8 cellular contexts compared by ENCODE assay signal in the genomic region with DNA sequence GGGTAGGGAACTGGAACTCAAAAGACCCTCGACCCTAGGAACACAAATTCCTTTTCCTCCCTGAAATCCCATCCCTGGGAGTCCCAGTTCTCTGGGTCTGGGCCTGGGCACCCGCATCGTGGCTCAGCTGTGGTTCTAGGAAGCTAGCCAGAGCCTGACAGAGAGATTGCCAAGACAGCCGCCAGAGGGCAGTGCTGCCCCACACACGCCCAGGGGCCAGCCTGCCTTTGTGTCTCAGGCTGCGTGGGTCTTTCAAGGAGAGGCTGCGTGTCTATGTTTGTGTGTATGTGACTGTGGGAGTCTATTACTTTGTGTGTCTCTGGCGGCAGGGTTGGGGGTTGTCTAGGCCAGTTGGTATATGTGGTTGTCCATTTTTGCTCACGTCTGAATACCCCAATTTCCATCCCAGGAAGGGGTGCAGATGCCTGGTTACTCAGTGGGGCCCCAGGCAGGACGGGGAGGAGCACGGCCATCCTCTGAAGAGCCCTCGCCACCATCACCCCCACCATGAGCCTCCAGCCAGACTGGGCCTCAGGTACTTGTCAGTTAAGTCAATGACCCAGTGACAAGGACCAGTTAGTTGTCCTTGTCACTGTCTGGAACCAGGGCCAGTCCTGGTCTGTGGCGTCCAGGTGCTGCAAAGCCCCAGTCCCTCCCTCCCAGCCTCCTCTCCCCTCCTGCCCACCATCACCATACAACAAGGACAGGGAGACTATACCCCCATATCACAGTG. TPM values are rescaled to one million over a fixed set of nuclear protein-coding genes. Genes with fewer than 3 reads are reported as not detected.
A peak's percentile ranks its signal among the peaks of the same experiment; 100 is the strongest.
DNase-seq lines count a peak whose midpoint lies in the region; ATAC-seq and TF ChIP-seq lines count a peak whose summit lies in the region.

No MANE protein-coding gene starts in this region.

- intact Hi-C loops in activated CD8-positive, alpha-beta T cell treated with anti-CD3 and anti-CD28 coated beads for 36 hours (cut with micrococcal nuclease): loop anchor here (1.0 kb wide), 1 partner anchor 225 kb away; no protein-coding TSS in a partner anchor
- intact Hi-C loops in dorsolateral prefrontal cortex (cut with DNase I): loop anchor here (1.0 to 10.0 kb wide), 6 partner anchors 139 to 689 kb away; partner anchors contain the start of genes MRRF (in 2 of the 2) and RBM18 (in 2 of the 2)

- H3K4me3 Mint-ChIP-seq in activated CD8-positive, alpha-beta T cell treated with anti-CD3 and anti-CD28 coated beads for 36 hours: no peak overlapping the region

- peaks cover 0 to 9% of the 10 kb centered on the region in 2 donors for H3K4me1 ChIP-seq in lung (ENCODE audit: control insufficient read depth in 2 of 2, insufficient read depth in 2 of 2, low read length in 2 of 2)

- POLR2A ChIA-PET in activated CD8-positive, alpha-beta T cell treated with anti-CD3 and anti-CD28 coated beads for 36 hours (lab: Charles Lee): interaction anchor here (0.7 to 1.4 kb wide), 4 partner anchors 14 to 140 kb away, joined by 3 read pairs; partner anchors contain the start of genes MRRF and RBM18

- peaks cover 0 to 15% (median 0%) of the 10 kb centered on the region in 45 donors for H3K27me3 ChIP-seq in dorsolateral prefrontal cortex
- no peaks in the 10 kb centered on the region for H3K27me3 ChIP-seq in lung (ENCODE audit: control insufficient read depth, insufficient read depth)

- no peaks in the 10 kb centered on the region for H3K9me3 ChIP-seq in lung (ENCODE audit: control insufficient read depth in 2 of 2, insufficient read depth in 1 of 2, low read length in 1 of 2)

- H3K36me3 Mint-ChIP-seq in activated CD8-positive, alpha-beta T cell treated with anti-CD3 and anti-CD28 coated beads for 36 hours (ENCODE audit: low read depth): no peaks in the 10 kb centered on the region

- peaks cover 39% of the 10 kb centered on the region for H3K27me3 Mint-ChIP-seq in activated CD8-positive, alpha-beta T cell treated with anti-CD3 and anti-CD28 coated beads for 36 hours

- no peaks in the 10 kb centered on the region for H3K9me3 Mint-ChIP-seq in activated CD8-positive, alpha-beta T cell treated with anti-CD3 and anti-CD28 coated beads for 36 hours

- 19 to 21% methylated on average over 13 of the region's 13 CpGs for WGBS in lung, 2 donors

- DNase-seq in NCI-H82 treated with DMSO at 0.1 percent for 48 hours (lab: John Stamatoyannopoulos, UW; ENCODE audit: unreplicated experiment) (peak; percentile 48), dorsolateral prefrontal cortex (peak; percentile 82 to 94 (median 90)), lung (ENCODE audit: low spot score) (peak; percentile 78)
- DNase-seq in activated CD8-positive, alpha-beta T cell treated with anti-CD3 and anti-CD28 coated beads for 36 hours: peak; percentile 84
- peak; percentile 10 for DNase-seq in stimulated activated CD8-positive, alpha-beta memory T cell treated with anti-CD3 and anti-CD28 coated beads, Interleukin-12 subunit alpha, Interleukin-12 subunit beta, amount 100 ng/mL, for 24 hours (ENCODE audit: extremely low read depth)

- TF ChIP-seq CTCF in GM12873 (IDR thresholded peaks at IDR 0.05; ENCODE audit: insufficient read depth, low read depth, low read length, missing control alignments): peak; percentile 94
- peak; percentile 92 for TF ChIP-seq CTCF in activated CD8-positive, alpha-beta T cell treated with anti-CD3 and anti-CD28 coated beads for 36 hours (IDR thresholded peaks at IDR 0.05)
- TF ChIP-seq CTCF in dorsolateral prefrontal cortex (IDR thresholded peaks at IDR 0.05 in 54 of 56, conservative IDR thresholded peaks at IDR 0.05 in 2 of 56; ENCODE audit: low read depth in 1 of 56, partially characterized antibody in 56 of 56): peak; percentile 89 to 100 (median 98)
- peak; percentile 92 for TF ChIP-seq CTCF in lung (IDR thresholded peaks at IDR 0.05; ENCODE audit: control extremely low read depth, extremely low read depth)

- H3K27ac ChIP-seq in dorsolateral prefrontal cortex (peak overlapping the region in 52 of 59 donors; percentile 12 to 94 (median 79)), lung (ENCODE audit: low read depth in 1 of 2, low read length in 1 of 2) (no peak overlapping the region)

- CTCF ChIA-PET in activated CD8-positive, alpha-beta T cell treated with anti-CD3 and anti-CD28 coated beads for 36 hours (lab: Charles Lee): interaction anchor here (0.6 to 13.9 kb wide), 44 partner anchors 8 to 698 kb away, joined by 3 to 315 read pairs (median 4); partner anchors contain the start of genes MORN5, MRRF, NDUFA8 and RBM18

- H3K36me3 ChIP-seq in lung (ENCODE audit: control insufficient read depth in 2 of 2, insufficient read depth in 2 of 2, low read length in 2 of 2): no peaks in the 10 kb centered on the region

- peaks cover 16% of the 10 kb centered on the region for H3K4me1 Mint-ChIP-seq in activated CD8-positive, alpha-beta T cell treated with anti-CD3 and anti-CD28 coated beads for 36 hours (ENCODE audit: low read depth)

- no peak overlapping the region for H3K27ac Mint-ChIP-seq in activated CD8-positive, alpha-beta T cell treated with anti-CD3 and anti-CD28 coated beads for 36 hours

- ATAC-seq in HG03378 (IDR thresholded peaks at IDR 0.05; ENCODE audit: unreplicated experiment): peak; percentile 64
- ATAC-seq in activated CD8-positive, alpha-beta T cell treated with anti-CD3 and anti-CD28 coated beads for 36 hours: peak; percentile 80
- peak; percentile 88 for ATAC-seq in lung (ENCODE audit: insufficient read depth, low FRiP score)
- no peak for ATAC-seq in GM18502 (IDR thresholded peaks at IDR 0.05; ENCODE audit: poor library complexity, unreplicated experiment)

- H3K4me3 ChIP-seq in dorsolateral prefrontal cortex (peak overlapping the region in 2 of 59 donors; percentile 48 to 61), lung (no peak overlapping the region)

RNA-seq across cellular contexts. Expression of gene TTLL11, which starts 32.2 kb away (rescaled TPM):
- total RNA-seq in activated CD8-positive, alpha-beta T cell treated with anti-CD3 and anti-CD28 coated beads for 36 hours: 1 to 10 TPM in 1 of 2 experiments, under 1 TPM in 1; 0.56 to 1.4 TPM
- total RNA-seq in dorsolateral prefrontal cortex (10 to 100 TPM; 39.9 to 86.0 (median 58.2) TPM), lung (1 to 10 TPM; 7.2 to 7.8 TPM)
- 1 to 10 TPM; 3.6 to 4.6 TPM for polyA plus RNA-seq in lung

RNA-seq across cellular contexts. Expression of gene NDUFA8, which starts 34.3 kb away (rescaled TPM):
- 10 to 100 TPM; 48.3 to 52.5 TPM for total RNA-seq in activated CD8-positive, alpha-beta T cell treated with anti-CD3 and anti-CD28 coated beads for 36 hours
- total RNA-seq in dorsolateral prefrontal cortex: 100 to 1,000 TPM in 34 of 120 experiments, 10 to 100 TPM in 86; 50.3 to 125 (median 89.3) TPM
- total RNA-seq in lung: 10 to 100 TPM; 26.6 to 46.3 TPM
- 100 to 1,000 TPM in 1 of 2 donors, 10 to 100 TPM in 1; 70.3 to 107 TPM for polyA plus RNA-seq in lung

RNA-seq across cellular contexts. Expression of gene MORN5, which starts 34.4 kb away (rescaled TPM):
- not detected for total RNA-seq in activated CD8-positive, alpha-beta T cell treated with anti-CD3 and anti-CD28 coated beads for 36 hours
- total RNA-seq in dorsolateral prefrontal cortex (1 to 10 TPM in 113 of 120 experiments, under 1 TPM in 3, not detected in 4; 0.79 to 8.3 (median 3.3) TPM), lung (10 to 100 TPM; 17.9 to 22.9 TPM)
- polyA plus RNA-seq in lung: 10 to 100 TPM; 18.2 to 19.0 TPM

Comparison
In these comparisons a context has a peak if more than half of its experiments do, and no peak if none do; other contexts are left out.
1. DNase-seq: peak in every context shown above with its lines; median percentile 90 in dorsolateral prefrontal cortex; 84 in activated CD8-positive, alpha-beta T cell treated with anti-CD3 and anti-CD28 coated beads for 36 hours; 78 in lung; 48 in NCI-H82 treated with DMSO at 0.1 percent for 48 hours; 10 in stimulated activated CD8-positive, alpha-beta memory T cell treated with anti-CD3 and anti-CD28 coated beads, Interleukin-12 subunit alpha, Interleukin-12 subunit beta, amount 100 ng/mL, for 24 hours.
2. H3K27ac ChIP-seq: peak in dorsolateral prefrontal cortex (52 of 59); none in lung (0 of 2).
3. RNA of gene TTLL11, which starts 32.2 kb away (total RNA-seq): 39.9 to 86.0 TPM in dorsolateral prefrontal cortex; 7.2 to 7.8 TPM in lung and 0.56 to 1.4 TPM in activated CD8-positive, alpha-beta T cell treated with anti-CD3 and anti-CD28 coated beads for 36 hours; every median in the first group is over 4 times any median in the second.
4. Peak in every context shown above with its lines, with median percentiles within 50 percentile points of each other: CTCF ChIP-seq.